ENCODE assay signal across 4 cellular contexts in genomic region chrX:154658957-154659356, GRCh38. TPM values are rescaled to one million over a fixed set of nuclear protein-coding genes. Genes with fewer than 3 reads are reported as not detected.
"Had no signal": no experiment of that assay in that cellular context is flagged by ENCODE, and none has a peak within 500 bp of the region (broad histone marks: within the 10 kb centered on the region; RNA-seq: fewer than 3 reads in every experiment).

No MANE protein-coding gene starts in this region.

- H3K4me3 ChIP-seq: GM12878 had no signal

- DNase-seq: GDM1, GF-D8 had no signal

- ATAC-seq: GM12878 had no signal

RNA-seq across cellular contexts. Expression of gene CTAG2, which starts 5.6 kb away (rescaled TPM):
- total RNA-seq: G401, GM12878 had no signal

RNA-seq across cellular contexts. Expression of gene CTAG1B, which starts 39.9 kb away (rescaled TPM):
- total RNA-seq: G401, GM12878 had no signal
- polyA plus RNA-seq: GM12878 had no signal
